ENCODE assay signal across 19 cellular contexts in the genomic region with DNA sequence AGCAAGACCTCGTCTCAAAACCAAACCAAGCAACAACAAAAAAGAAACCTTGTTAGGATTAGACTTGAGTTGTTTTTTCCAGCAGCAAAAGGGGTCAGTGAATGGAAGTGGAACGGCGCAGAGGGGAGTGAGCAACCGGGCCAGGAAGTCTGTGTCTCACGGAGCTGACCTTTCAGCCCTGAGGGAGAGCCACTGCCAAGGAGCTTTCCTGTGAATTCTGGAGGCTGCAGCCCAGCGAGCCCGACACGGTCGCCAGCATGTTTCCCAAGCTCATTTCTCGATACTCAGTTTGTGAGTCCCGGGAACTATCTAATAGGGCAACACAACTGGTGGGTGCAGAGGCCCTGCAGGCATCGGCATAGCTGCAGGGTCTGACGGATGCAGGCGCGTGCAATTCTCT. TPM values are rescaled to one million over a fixed set of nuclear protein-coding genes. Genes with fewer than 3 reads are reported as not detected.
DNase-seq lines count a peak whose midpoint lies in the region; ATAC-seq, FAIRE-seq and TF ChIP-seq lines count a peak whose summit lies in the region.
"Had no signal": no experiment of that assay in that cellular context is flagged by ENCODE, and none has a peak within 500 bp of the region (broad histone marks: within the 10 kb centered on the region; RNA-seq: fewer than 3 reads in every experiment).

No MANE protein-coding gene starts in this region.

- intact Hi-C loops in GM12878 (cut with micrococcal nuclease; ENCODE audit: unreplicated experiment), result no loop called here

- TF ChIP-seq POLR2A in GM12878 (IDR thresholded peaks at IDR 0.05; ENCODE audit: low read depth, low read length), result 0 out of 2 replicates have a peak, but pooled peaks have one; percentile 28

- H3K9me3 Mint-ChIP-seq in WTC11, result peaks cover 15% of the 10 kb centered on the region
- H3K9me3 Mint-ChIP-seq in progenitor cell of endocrine pancreas (ENCODE audit: low read depth), result peaks cover 7% of the 10 kb centered on the region

- no peak overlapping the region for H3K9ac ChIP-seq in GM12878 (ENCODE audit: control insufficient read depth, insufficient read depth, low read length)
- H3K9ac ChIP-seq: BLaER1 had no signal

- no peaks in the 10 kb centered on the region for H4K20me1 ChIP-seq in GM12878 (ENCODE audit: control insufficient read depth, insufficient read depth)

- POLR2A ChIA-PET in WTC11 (lab: Charles Lee), result no interaction called here
- POLR2A ChIA-PET in GM12878 (lab: Charles Lee), result no interaction called here

- RAD21 ChIA-PET in GM12878 (lab: Charles Lee; ENCODE audit: unreplicated experiment), result no interaction called here

- no peak overlapping the region for H3K4me3 ChIP-seq in GM12878
- H3K4me3 ChIP-seq: BLaER1 had no signal

- ATAC-seq in WTC11 (no peak), GM12878 (no peak), HG03469 (IDR thresholded peaks at IDR 0.05; ENCODE audit: unreplicated experiment) (no peak), HG02970 (IDR thresholded peaks at IDR 0.05; ENCODE audit: low FRiP score, unreplicated experiment) (no peak)

- no peaks in the 10 kb centered on the region for H3K79me2 ChIP-seq in GM12878 (ENCODE audit: control insufficient read depth, insufficient read depth, low read length)

- WGBS in GM12878 (ENCODE audit: insufficient coverage, insufficient replicate concordance, low lambda C conversion rate, missing lambda C conversion rate), result 95% methylated on average over 15 of the region's 15 CpGs

- no TSS peak for BruUV-seq in GM12878 (replicated peaks; lab: Mats Ljungman, UMichigan)

- no peaks in the 10 kb centered on the region; the same call in 1 of the 2 replicates for H3K27me3 Mint-ChIP-seq in WTC11 (ENCODE audit: low read depth)
- H3K27me3 Mint-ChIP-seq in progenitor cell of endocrine pancreas, result no peaks in the 10 kb centered on the region
- H3K27me3 Mint-ChIP-seq: CD4-positive, alpha-beta T cell had no signal

- H3K4me3 Mint-ChIP-seq in WTC11, result no peak overlapping the region
- no peak overlapping the region for H3K4me3 Mint-ChIP-seq in progenitor cell of endocrine pancreas (ENCODE audit: low read depth)
- H3K4me3 Mint-ChIP-seq: CD4-positive, alpha-beta T cell had no signal

- H3K27ac ChIP-seq in GM12878 (ENCODE audit: control insufficient read depth, insufficient read depth), result no peak overlapping the region
- peak overlapping the region; percentile 38 for H3K27ac ChIP-seq in layer of hippocampus (ENCODE audit: low read depth, low read length)
- H3K27ac ChIP-seq: BLaER1 had no signal

- TF ChIP-seq RAD21 in GM12878 (IDR thresholded peaks at IDR 0.05; ENCODE audit: insufficient read depth, low read depth, low read length), result no peak

- H3K4me1 ChIP-seq in GM12878 (ENCODE audit: control insufficient read depth, insufficient read depth, low read length), result no peaks in the 10 kb centered on the region

- CTCF ChIA-PET in WTC11 (lab: Charles Lee), result no interaction called here
- CTCF ChIA-PET in GM12878 (lab: Yijun Ruan, JAX), result no interaction called here

- TF ChIP-seq CTCF in WTC11 (IDR thresholded peaks at IDR 0.05), result no peak
- no peak for TF ChIP-seq CTCF in GM12878 (IDR thresholded peaks at IDR 0.05 in 2 of 3, conservative IDR thresholded peaks at IDR 0.05 in 1 of 3; ENCODE audit: control insufficient read depth in 2 of 3, extremely low read depth in 1 of 3, insufficient read depth in 1 of 3, low read depth in 3 of 3, low read length in 3 of 3)
- no peak for TF ChIP-seq CTCF in progenitor cell of endocrine pancreas (IDR thresholded peaks at IDR 0.05; ENCODE audit: unreplicated experiment)

- H3K9me3 ChIP-seq in GM12878 (replicated peaks; ENCODE audit: control insufficient read depth, insufficient read depth, low read length), result no peaks in the 10 kb centered on the region; the same call in 2 of the 3 replicates

- 0 out of 2 replicates have a peak overlapping the region, but pooled peaks have one; percentile 17 for H3K27ac Mint-ChIP-seq in WTC11
- H3K27ac Mint-ChIP-seq in progenitor cell of endocrine pancreas, result peak overlapping the region; percentile 71
- H3K27ac Mint-ChIP-seq: CD4-positive, alpha-beta T cell had no signal

- H3K36me3 ChIP-seq in GM12878 (ENCODE audit: control insufficient read depth in 2 of 2, insufficient read depth in 2 of 2, low read length in 1 of 2), result no peaks in the 10 kb centered on the region

- no peak for FAIRE-seq in GM12878 (lab: Jason Lieb, UNC)

- SMC1A ChIA-PET in GM12878 (lab: Charles Lee; ENCODE audit: uncharacterized antibody, unreplicated experiment), result no interaction called here

- DNase-seq in WTC11 (ENCODE audit: low spot score), result no peak
- no peak for DNase-seq in GM12878 (ENCODE audit: low read depth, low spot score)
- no peak for DNase-seq in progenitor cell of endocrine pancreas (ENCODE audit: low spot score, unreplicated experiment)
- no peak for DNase-seq in SKM-1 treated with dmso at 0.1 percent for 144 hours (lab: John Stamatoyannopoulos, UW; ENCODE audit: unreplicated experiment)
- DNase-seq: CD4-positive, alpha-beta T cell; COR-L47; DMS79; MM.1S; NCI-H1048; NCI-H1417 treated with DMSO at 0.1 percent for 48 hours; NCI-H187; NCI-H446; NCI-H526 treated with DMSO at 0.1 percent for 48 hours; SHP77 had no signal

- in situ Hi-C loops in GM12878 (cut with MboI), result no loop called here

- H3K36me3 Mint-ChIP-seq in WTC11 (peaks cover 18% of the 10 kb centered on the region), progenitor cell of endocrine pancreas (ENCODE audit: insufficient read depth) (peaks cover 30% of the 10 kb centered on the region)

- H3K27me3 ChIP-seq in GM12878 (replicated peaks in 1 of 2; ENCODE audit: control insufficient read depth in 2 of 2, insufficient read depth in 2 of 2, low read length in 1 of 2) (no peaks in the 10 kb centered on the region), layer of hippocampus (ENCODE audit: control insufficient read depth, insufficient read depth, low read length) (no peaks in the 10 kb centered on the region)
- H3K27me3 ChIP-seq: BLaER1 had no signal

- no peak overlapping the region for H2AFZ ChIP-seq in GM12878 (ENCODE audit: control insufficient read depth, low read depth, low read length)

- H3K4me2 ChIP-seq in GM12878 (ENCODE audit: control insufficient read depth, insufficient read depth), result no peak overlapping the region
- H3K4me2 ChIP-seq: BLaER1 had no signal

- H3K4me1 Mint-ChIP-seq in WTC11, result no peaks in the 10 kb centered on the region
- H3K4me1 Mint-ChIP-seq in progenitor cell of endocrine pancreas (ENCODE audit: low read depth), result no peaks in the 10 kb centered on the region

- no peak for TF ChIP-seq EP300 in GM12878 (IDR thresholded peaks at IDR 0.05; ENCODE audit: borderline replicate concordance in 1 of 2, control insufficient read depth in 1 of 2, low read depth in 2 of 2, low read length in 2 of 2)

RNA-seq across cellular contexts. Expression of a gene that starts 19.6 kb away (rescaled TPM):
- 67.8 to 86.7 TPM (median 71.6 TPM) in 3 replicates for total RNA-seq in WTC11 (2021)
- 39.3 and 46.2 TPM in 2 replicates for total RNA-seq in GM12878 (2013; cell fraction: nucleolus; rRNA removed)
- 21.5 and 25.2 TPM in 2 replicates for total RNA-seq in GM12878 (2014; rRNA removed)
- 7.1 and 8.2 TPM in 2 replicates for total RNA-seq in GM12878 (2014; rRNA removed; fragmentation: Illumina TruSeq; extraction: Trizol)
- 60.0 and 72.8 TPM in 2 replicates for total RNA-seq in GM12878 (2021)
- 7.7 TPM for polyA plus RNA-seq in GM12878 (2011; ENCODE audit: low read depth)
- polyA plus RNA-seq in GM12878 (2011; rRNA removed), result 5.2 and 11.9 TPM in 2 replicates
- polyA plus RNA-seq in GM12878 (2011; cell fraction: cytosol; rRNA removed), result 18.2 and 37.3 TPM in 2 replicates
- polyA plus RNA-seq in GM12878 (2011; cell fraction: nucleus; rRNA removed), result 386 and 553 TPM in 2 replicates
- 28.0 and 32.9 TPM in 2 replicates for polyA plus RNA-seq in GM12878 (2012)
- 0.68 and 5.0 TPM in 2 replicates for polyA plus RNA-seq in GM12878 (2014; fragmentation: Illumina TruSeq; extraction: Trizol)
- polyA plus RNA-seq in GM12878 (2014; fragmentation: Nextera tagmentation; extraction: Ambion mirVana), result 1 to 10 TPM in 1 of 2 experiments, under 1 TPM in 1; 0.55 to 2.4 TPM
- polyA plus RNA-seq in GM12878 (2014; rRNA removed), result 56.4 and 83.7 TPM in 2 replicates
- 10 to 100 TPM; 57.8 to 69.1 TPM for polyA plus RNA-seq in GM12878 (2016; fragmentation: Nextera tagmentation; extraction: Ambion mirVana)
- polyA minus RNA-seq in GM12878 (2011; rRNA and poly(A)+ RNA removed), result 3.3 and 9.1 TPM in 2 replicates
- 7.0 and 7.6 TPM in 2 replicates for polyA minus RNA-seq in GM12878 (2011; cell fraction: cytosol; rRNA and poly(A)+ RNA removed)
- 24.1 and 45.8 TPM in 2 replicates for polyA minus RNA-seq in GM12878 (2011; cell fraction: nucleus; rRNA and poly(A)+ RNA removed)
- 73.4 and 77.2 TPM in 2 replicates for total RNA-seq in progenitor cell of endocrine pancreas

RNA-seq across cellular contexts. Expression of a gene that starts 20.7 kb away (rescaled TPM):
- total RNA-seq in WTC11 (2021) (0.18 to 0.35 TPM (median 0.30 TPM) in 3 replicates), GM12878 (2014; rRNA removed) (not detected in 2 replicates), GM12878 (2014; rRNA removed; fragmentation: Illumina TruSeq; extraction: Trizol) (not detected in 2 replicates), GM12878 (2021) (0.18 TPM in 1 of 2 replicates, not detected in the other), progenitor cell of endocrine pancreas (not detected in 2 replicates)
- not detected in 2 replicates for total RNA-seq in GM12878 (2013; cell fraction: nucleolus; rRNA removed)
- polyA plus RNA-seq in GM12878 (2011; ENCODE audit: low read depth), result not detected
- polyA plus RNA-seq in GM12878 (2011; rRNA removed) (not detected in 2 replicates), GM12878 (2014; fragmentation: Illumina TruSeq; extraction: Trizol) (not detected in 2 replicates), GM12878 (2014; fragmentation: Nextera tagmentation; extraction: Ambion mirVana) (under 1 TPM in 1 of 2 experiments, not detected in 1; 0.05 TPM), GM12878 (2014; rRNA removed) (not detected in 2 replicates), GM12878 (2016; fragmentation: Nextera tagmentation; extraction: Ambion mirVana) (under 1 TPM in 1 of 2 experiments, not detected in 1; 0.30 TPM)
- polyA plus RNA-seq in GM12878 (2011; cell fraction: cytosol; rRNA removed), result not detected in 2 replicates
- not detected in 2 replicates for polyA plus RNA-seq in GM12878 (2011; cell fraction: nucleus; rRNA removed)
- polyA plus RNA-seq in GM12878 (2012), result 0.10 and 0.12 TPM in 2 replicates
- polyA minus RNA-seq in GM12878 (2011; rRNA and poly(A)+ RNA removed), result not detected in 2 replicates
- polyA minus RNA-seq in GM12878 (2011; cell fraction: cytosol; rRNA and poly(A)+ RNA removed), result not detected in 2 replicates
- not detected in 2 replicates for polyA minus RNA-seq in GM12878 (2011; cell fraction: nucleus; rRNA and poly(A)+ RNA removed)
- total RNA-seq: H4 had no signal

RNA-seq across cellular contexts. Expression of a gene that starts 24.0 kb away (rescaled TPM):
- total RNA-seq in WTC11 (2021), result 0.16 to 0.26 TPM (median 0.18 TPM) in 3 replicates
- not detected in 2 replicates for total RNA-seq in GM12878 (2013; cell fraction: nucleolus; rRNA removed)
- total RNA-seq in GM12878 (2014; rRNA removed), result not detected in 2 replicates
- total RNA-seq in GM12878 (2014; rRNA removed; fragmentation: Illumina TruSeq; extraction: Trizol), result not detected in 2 replicates
- total RNA-seq in GM12878 (2021), result not detected in 2 replicates
- polyA plus RNA-seq in GM12878 (2011; ENCODE audit: low read depth), result not detected
- not detected in 2 replicates for polyA plus RNA-seq in GM12878 (2011; rRNA removed)
- not detected in 2 replicates for polyA plus RNA-seq in GM12878 (2011; cell fraction: cytosol; rRNA removed)
- not detected in 2 replicates for polyA plus RNA-seq in GM12878 (2011; cell fraction: nucleus; rRNA removed)
- polyA plus RNA-seq in GM12878 (2012), result not detected in 2 replicates
- polyA plus RNA-seq in GM12878 (2014; fragmentation: Illumina TruSeq; extraction: Trizol), result not detected in 2 replicates
- not detected for polyA plus RNA-seq in GM12878 (2014; fragmentation: Nextera tagmentation; extraction: Ambion mirVana)
- polyA plus RNA-seq in GM12878 (2014; rRNA removed), result 0.20 TPM in 1 of 2 replicates, not detected in the other
- polyA plus RNA-seq in GM12878 (2016; fragmentation: Nextera tagmentation; extraction: Ambion mirVana), result not detected
- polyA minus RNA-seq in GM12878 (2011; rRNA and poly(A)+ RNA removed), result not detected in 2 replicates
- polyA minus RNA-seq in GM12878 (2011; cell fraction: cytosol; rRNA and poly(A)+ RNA removed), result not detected in 2 replicates
- not detected in 2 replicates for polyA minus RNA-seq in GM12878 (2011; cell fraction: nucleus; rRNA and poly(A)+ RNA removed)
- total RNA-seq in progenitor cell of endocrine pancreas, result not detected in 2 replicates
- total RNA-seq: CD4-positive, alpha-beta T cell; H4 had no signal

RNA-seq across cellular contexts. Expression of a gene that starts 37.9 kb away (rescaled TPM):
- total RNA-seq in WTC11 (2021) (80.6 to 94.1 TPM (median 90.0 TPM) in 3 replicates), GM12878 (2014; rRNA removed) (21.3 and 27.1 TPM in 2 replicates), GM12878 (2014; rRNA removed; fragmentation: Illumina TruSeq; extraction: Trizol) (7.7 and 7.8 TPM in 2 replicates), GM12878 (2021) (56.3 and 62.5 TPM in 2 replicates), progenitor cell of endocrine pancreas (85.3 and 89.4 TPM in 2 replicates)
- total RNA-seq in GM12878 (2013; cell fraction: nucleolus; rRNA removed), result 111 TPM in 2 replicates
- polyA plus RNA-seq in GM12878 (2011; ENCODE audit: low read depth), result 18.9 TPM
- polyA plus RNA-seq in GM12878 (2011; rRNA removed) (5.0 and 12.8 TPM in 2 replicates), GM12878 (2014; fragmentation: Illumina TruSeq; extraction: Trizol) (2.7 and 11.6 TPM in 2 replicates), GM12878 (2014; fragmentation: Nextera tagmentation; extraction: Ambion mirVana) (under 1 TPM; 0.04 to 0.18 TPM), GM12878 (2014; rRNA removed) (61.6 and 64.5 TPM in 2 replicates), GM12878 (2016; fragmentation: Nextera tagmentation; extraction: Ambion mirVana) (10 to 100 TPM; 36.7 to 38.0 TPM)
- polyA plus RNA-seq in GM12878 (2011; cell fraction: cytosol; rRNA removed), result 12.9 and 20.6 TPM in 2 replicates
- polyA plus RNA-seq in GM12878 (2011; cell fraction: nucleus; rRNA removed), result 292 and 389 TPM in 2 replicates
- 50.7 and 52.0 TPM in 2 replicates for polyA plus RNA-seq in GM12878 (2012)
- 17.0 and 18.1 TPM in 2 replicates for polyA minus RNA-seq in GM12878 (2011; rRNA and poly(A)+ RNA removed)
- 5.7 and 7.2 TPM in 2 replicates for polyA minus RNA-seq in GM12878 (2011; cell fraction: cytosol; rRNA and poly(A)+ RNA removed)
- 47.1 and 65.3 TPM in 2 replicates for polyA minus RNA-seq in GM12878 (2011; cell fraction: nucleus; rRNA and poly(A)+ RNA removed)
